1 cellular context compared by ENCODE assay signal in the genomic region with DNA sequence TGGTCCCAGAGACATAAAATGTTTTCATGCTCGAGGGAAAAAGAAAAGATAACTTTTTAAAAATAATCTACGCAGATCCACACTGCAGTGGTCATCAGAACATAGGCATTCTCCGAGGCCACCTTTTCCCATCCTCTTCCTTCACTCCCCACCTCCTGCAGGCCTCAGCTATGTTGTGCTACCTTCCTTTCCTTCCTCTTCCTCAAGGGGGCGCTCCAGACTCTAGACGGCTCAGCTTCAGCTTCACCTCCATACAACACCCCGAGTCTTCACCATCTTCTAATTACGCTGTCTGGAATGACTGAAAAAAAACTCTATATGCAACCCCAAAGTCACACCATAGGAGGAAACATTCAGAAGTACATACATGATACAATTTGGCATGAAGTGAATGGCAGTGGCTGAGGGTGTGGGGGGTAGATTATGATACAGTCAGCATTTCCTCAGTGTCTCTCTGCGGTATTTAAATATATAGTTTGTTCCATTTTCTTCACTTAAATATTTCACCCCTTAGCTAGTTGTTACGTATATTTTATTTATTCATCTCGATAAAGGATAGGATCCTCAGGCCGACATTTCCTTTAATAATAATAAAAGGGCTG.
A peak's percentile ranks its signal among the peaks of the same experiment; 100 is the strongest.
TF ChIP-seq lines count a peak whose summit lies in the region.

No MANE protein-coding gene starts in this region.

TF ChIP-seq in HepG2, 621 proteins besides CTCF, POLR2A, EP300 and RAD21 (continued from another document and continues in another):
- TF ChIP-seq, protein P1, sequence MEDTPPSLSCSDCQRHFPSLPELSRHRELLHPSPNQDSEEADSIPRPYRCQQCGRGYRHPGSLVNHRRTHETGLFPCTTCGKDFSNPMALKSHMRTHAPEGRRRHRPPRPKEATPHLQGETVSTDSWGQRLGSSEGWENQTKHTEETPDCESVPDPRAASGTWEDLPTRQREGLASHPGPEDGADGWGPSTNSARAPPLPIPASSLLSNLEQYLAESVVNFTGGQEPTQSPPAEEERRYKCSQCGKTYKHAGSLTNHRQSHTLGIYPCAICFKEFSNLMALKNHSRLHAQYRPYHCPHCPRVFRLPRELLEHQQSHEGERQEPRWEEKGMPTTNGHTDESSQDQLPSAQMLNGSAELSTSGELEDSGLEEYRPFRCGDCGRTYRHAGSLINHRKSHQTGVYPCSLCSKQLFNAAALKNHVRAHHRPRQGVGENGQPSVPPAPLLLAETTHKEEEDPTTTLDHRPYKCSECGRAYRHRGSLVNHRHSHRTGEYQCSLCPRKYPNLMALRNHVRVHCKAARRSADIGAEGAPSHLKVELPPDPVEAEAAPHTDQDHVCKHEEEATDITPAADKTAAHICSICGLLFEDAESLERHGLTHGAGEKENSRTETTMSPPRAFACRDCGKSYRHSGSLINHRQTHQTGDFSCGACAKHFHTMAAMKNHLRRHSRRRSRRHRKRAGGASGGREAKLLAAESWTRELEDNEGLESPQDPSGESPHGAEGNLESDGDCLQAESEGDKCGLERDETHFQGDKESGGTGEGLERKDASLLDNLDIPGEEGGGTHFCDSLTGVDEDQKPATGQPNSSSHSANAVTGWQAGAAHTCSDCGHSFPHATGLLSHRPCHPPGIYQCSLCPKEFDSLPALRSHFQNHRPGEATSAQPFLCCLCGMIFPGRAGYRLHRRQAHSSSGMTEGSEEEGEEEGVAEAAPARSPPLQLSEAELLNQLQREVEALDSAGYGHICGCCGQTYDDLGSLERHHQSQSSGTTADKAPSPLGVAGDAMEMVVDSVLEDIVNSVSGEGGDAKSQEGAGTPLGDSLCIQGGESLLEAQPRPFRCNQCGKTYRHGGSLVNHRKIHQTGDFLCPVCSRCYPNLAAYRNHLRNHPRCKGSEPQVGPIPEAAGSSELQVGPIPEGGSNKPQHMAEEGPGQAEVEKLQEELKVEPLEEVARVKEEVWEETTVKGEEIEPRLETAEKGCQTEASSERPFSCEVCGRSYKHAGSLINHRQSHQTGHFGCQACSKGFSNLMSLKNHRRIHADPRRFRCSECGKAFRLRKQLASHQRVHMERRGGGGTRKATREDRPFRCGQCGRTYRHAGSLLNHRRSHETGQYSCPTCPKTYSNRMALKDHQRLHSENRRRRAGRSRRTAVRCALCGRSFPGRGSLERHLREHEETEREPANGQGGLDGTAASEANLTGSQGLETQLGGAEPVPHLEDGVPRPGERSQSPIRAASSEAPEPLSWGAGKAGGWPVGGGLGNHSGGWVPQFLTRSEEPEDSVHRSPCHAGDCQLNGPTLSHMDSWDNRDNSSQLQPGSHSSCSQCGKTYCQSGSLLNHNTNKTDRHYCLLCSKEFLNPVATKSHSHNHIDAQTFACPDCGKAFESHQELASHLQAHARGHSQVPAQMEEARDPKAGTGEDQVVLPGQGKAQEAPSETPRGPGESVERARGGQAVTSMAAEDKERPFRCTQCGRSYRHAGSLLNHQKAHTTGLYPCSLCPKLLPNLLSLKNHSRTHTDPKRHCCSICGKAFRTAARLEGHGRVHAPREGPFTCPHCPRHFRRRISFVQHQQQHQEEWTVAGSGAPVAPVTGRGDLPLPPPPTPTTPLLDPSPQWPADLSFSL (CRISPR knock-in tag; IDR thresholded peaks at IDR 0.05): no peak
- TF ChIP-seq, protein P2, sequence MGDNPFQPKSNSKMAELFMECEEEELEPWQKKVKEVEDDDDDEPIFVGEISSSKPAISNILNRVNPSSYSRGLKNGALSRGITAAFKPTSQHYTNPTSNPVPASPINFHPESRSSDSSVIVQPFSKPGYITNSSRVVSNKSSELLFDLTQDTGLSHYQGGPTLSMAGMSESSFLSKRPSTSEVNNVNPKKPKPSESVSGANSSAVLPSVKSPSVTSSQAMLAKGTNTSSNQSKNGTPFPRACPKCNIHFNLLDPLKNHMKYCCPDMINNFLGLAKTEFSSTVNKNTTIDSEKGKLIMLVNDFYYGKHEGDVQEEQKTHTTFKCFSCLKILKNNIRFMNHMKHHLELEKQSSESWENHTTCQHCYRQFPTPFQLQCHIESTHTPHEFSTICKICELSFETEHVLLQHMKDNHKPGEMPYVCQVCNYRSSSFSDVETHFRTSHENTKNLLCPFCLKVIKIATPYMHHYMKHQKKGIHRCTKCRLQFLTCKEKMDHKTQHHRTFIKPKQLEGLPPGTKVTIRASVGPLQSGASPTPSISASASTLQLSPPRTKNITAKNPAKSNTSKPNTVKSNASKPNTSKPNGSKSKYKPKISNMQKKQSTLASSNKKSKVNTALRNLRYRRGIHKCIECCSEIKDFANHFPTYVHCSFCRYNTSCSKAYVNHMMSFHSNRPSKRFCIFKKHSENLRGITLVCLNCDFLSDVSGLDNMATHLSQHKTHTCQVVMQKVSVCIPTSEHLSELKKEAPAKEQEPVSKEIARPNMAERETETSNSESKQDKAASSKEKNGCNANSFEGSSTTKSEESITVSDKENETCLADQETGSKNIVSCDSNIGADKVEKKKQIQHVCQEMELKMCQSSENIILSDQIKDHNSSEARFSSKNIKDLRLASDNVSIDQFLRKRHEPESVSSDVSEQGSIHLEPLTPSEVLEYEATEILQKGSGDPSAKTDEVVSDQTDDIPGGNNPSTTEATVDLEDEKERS (CRISPR knock-in tag; IDR thresholded peaks at IDR 0.05): 0 out of 2 replicates have a peak, but pooled peaks have one; percentile 29
- TF ChIP-seq MBNL3 (CRISPR knock-in tag; conservative IDR thresholded peaks at IDR 0.05) (no peak), PHF21A (CRISPR knock-in tag; IDR thresholded peaks at IDR 0.05) (no peak), ZMYM3 (CRISPR knock-in tag; IDR thresholded peaks at IDR 0.05) (0 out of 2 replicates have a peak, but pooled peaks have one; percentile 19), SOX5 (CRISPR knock-in tag; IDR thresholded peaks at IDR 0.05; ENCODE audit: borderline replicate concordance) (0 out of 2 replicates have a peak, but pooled peaks have one; percentile 26), RXRB (CRISPR knock-in tag; IDR thresholded peaks at IDR 0.05; ENCODE audit: borderline replicate concordance) (0 out of 2 replicates have a peak, but pooled peaks have one; percentile 33), ERF (CRISPR knock-in tag; IDR thresholded peaks at IDR 0.05) (0 out of 2 replicates have a peak, but pooled peaks have one; percentile 25), HMG20A (CRISPR knock-in tag; IDR thresholded peaks at IDR 0.05; ENCODE audit: borderline replicate concordance) (peak; percentile 40; the same call in 1 of the 2 replicates), ELF3 (CRISPR knock-in tag; IDR thresholded peaks at IDR 0.05) (peak; percentile 6; the same call in 1 of the 2 replicates), POGZ (CRISPR knock-in tag; IDR thresholded peaks at IDR 0.05) (peak; percentile 60; the same call in 1 of the 2 replicates), ZNF12 (CRISPR knock-in tag; IDR thresholded peaks at IDR 0.05) (peak; percentile 13; the same call in 1 of the 2 replicates), RFXAP (CRISPR knock-in tag; IDR thresholded peaks at IDR 0.05; ENCODE audit: borderline replicate concordance) (no peak), TEAD3 (CRISPR knock-in tag; optimal IDR thresholded peaks at IDR 0.05; ENCODE audit: borderline replicate concordance) (peak; percentile 74), MBD4 (IDR thresholded peaks at IDR 0.05; ENCODE audit: borderline replicate concordance, low read length) (no peak), ATF7 (IDR thresholded peaks at IDR 0.05) (no peak), ATF7 (CRISPR knock-in tag; IDR thresholded peaks at IDR 0.05) (no peak), STAG1 (CRISPR knock-in tag; IDR thresholded peaks at IDR 0.05) (peak; percentile 88), SALL1 (CRISPR knock-in tag; IDR thresholded peaks at IDR 0.05) (peak; percentile 64)
- TF ChIP-seq, protein P3, sequence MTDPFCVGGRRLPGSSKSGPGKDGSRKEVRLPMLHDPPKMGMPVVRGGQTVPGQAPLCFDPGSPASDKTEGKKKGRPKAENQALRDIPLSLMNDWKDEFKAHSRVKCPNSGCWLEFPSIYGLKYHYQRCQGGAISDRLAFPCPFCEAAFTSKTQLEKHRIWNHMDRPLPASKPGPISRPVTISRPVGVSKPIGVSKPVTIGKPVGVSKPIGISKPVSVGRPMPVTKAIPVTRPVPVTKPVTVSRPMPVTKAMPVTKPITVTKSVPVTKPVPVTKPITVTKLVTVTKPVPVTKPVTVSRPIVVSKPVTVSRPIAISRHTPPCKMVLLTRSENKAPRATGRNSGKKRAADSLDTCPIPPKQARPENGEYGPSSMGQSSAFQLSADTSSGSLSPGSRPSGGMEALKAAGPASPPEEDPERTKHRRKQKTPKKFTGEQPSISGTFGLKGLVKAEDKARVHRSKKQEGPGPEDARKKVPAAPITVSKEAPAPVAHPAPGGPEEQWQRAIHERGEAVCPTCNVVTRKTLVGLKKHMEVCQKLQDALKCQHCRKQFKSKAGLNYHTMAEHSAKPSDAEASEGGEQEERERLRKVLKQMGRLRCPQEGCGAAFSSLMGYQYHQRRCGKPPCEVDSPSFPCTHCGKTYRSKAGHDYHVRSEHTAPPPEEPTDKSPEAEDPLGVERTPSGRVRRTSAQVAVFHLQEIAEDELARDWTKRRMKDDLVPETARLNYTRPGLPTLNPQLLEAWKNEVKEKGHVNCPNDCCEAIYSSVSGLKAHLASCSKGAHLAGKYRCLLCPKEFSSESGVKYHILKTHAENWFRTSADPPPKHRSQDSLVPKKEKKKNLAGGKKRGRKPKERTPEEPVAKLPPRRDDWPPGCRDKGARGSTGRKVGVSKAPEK (CRISPR knock-in tag; IDR thresholded peaks at IDR 0.05; ENCODE audit: borderline replicate concordance): 0 out of 2 replicates have a peak, but pooled peaks have one; percentile 41
- TF ChIP-seq, protein P4, sequence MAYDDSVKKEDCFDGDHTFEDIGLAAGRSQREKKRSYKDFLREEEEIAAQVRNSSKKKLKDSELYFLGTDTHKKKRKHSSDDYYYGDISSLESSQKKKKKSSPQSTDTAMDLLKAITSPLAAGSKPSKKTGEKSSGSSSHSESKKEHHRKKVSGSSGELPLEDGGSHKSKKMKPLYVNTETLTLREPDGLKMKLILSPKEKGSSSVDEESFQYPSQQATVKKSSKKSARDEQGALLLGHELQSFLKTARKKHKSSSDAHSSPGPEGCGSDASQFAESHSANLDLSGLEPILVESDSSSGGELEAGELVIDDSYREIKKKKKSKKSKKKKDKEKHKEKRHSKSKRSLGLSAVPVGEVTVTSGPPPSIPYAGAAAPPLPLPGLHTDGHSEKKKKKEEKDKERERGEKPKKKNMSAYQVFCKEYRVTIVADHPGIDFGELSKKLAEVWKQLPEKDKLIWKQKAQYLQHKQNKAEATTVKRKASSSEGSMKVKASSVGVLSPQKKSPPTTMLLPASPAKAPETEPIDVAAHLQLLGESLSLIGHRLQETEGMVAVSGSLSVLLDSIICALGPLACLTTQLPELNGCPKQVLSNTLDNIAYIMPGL (CRISPR knock-in tag; IDR thresholded peaks at IDR 0.05; ENCODE audit: borderline replicate concordance in 1 of 2, low read depth in 1 of 2): peak in 1 of 2 experiments; percentile 19; a peak in 1 of 4 replicates
- TF ChIP-seq, protein P5, sequence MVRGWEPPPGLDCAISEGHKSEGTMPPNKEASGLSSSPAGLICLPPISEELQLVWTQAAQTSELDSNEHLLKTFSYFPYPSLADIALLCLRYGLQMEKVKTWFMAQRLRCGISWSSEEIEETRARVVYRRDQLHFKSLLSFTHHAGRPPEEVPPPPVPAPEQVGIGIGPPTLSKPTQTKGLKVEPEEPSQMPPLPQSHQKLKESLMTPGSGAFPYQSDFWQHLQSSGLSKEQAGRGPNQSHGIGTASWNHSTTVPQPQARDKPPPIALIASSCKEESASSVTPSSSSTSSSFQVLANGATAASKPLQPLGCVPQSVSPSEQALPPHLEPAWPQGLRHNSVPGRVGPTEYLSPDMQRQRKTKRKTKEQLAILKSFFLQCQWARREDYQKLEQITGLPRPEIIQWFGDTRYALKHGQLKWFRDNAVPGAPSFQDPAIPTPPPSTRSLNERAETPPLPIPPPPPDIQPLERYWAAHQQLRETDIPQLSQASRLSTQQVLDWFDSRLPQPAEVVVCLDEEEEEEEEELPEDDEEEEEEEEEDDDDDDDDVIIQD (CRISPR knock-in tag; IDR thresholded peaks at IDR 0.05; ENCODE audit: low read depth): peak; percentile 72
- TF ChIP-seq, protein P6, sequence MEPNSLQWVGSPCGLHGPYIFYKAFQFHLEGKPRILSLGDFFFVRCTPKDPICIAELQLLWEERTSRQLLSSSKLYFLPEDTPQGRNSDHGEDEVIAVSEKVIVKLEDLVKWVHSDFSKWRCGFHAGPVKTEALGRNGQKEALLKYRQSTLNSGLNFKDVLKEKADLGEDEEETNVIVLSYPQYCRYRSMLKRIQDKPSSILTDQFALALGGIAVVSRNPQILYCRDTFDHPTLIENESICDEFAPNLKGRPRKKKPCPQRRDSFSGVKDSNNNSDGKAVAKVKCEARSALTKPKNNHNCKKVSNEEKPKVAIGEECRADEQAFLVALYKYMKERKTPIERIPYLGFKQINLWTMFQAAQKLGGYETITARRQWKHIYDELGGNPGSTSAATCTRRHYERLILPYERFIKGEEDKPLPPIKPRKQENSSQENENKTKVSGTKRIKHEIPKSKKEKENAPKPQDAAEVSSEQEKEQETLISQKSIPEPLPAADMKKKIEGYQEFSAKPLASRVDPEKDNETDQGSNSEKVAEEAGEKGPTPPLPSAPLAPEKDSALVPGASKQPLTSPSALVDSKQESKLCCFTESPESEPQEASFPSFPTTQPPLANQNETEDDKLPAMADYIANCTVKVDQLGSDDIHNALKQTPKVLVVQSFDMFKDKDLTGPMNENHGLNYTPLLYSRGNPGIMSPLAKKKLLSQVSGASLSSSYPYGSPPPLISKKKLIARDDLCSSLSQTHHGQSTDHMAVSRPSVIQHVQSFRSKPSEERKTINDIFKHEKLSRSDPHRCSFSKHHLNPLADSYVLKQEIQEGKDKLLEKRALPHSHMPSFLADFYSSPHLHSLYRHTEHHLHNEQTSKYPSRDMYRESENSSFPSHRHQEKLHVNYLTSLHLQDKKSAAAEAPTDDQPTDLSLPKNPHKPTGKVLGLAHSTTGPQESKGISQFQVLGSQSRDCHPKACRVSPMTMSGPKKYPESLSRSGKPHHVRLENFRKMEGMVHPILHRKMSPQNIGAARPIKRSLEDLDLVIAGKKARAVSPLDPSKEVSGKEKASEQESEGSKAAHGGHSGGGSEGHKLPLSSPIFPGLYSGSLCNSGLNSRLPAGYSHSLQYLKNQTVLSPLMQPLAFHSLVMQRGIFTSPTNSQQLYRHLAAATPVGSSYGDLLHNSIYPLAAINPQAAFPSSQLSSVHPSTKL (CRISPR knock-in tag; IDR thresholded peaks at IDR 0.05): peak; percentile 54; the same call in 1 of the 2 replicates
- TF ChIP-seq, protein P7, sequence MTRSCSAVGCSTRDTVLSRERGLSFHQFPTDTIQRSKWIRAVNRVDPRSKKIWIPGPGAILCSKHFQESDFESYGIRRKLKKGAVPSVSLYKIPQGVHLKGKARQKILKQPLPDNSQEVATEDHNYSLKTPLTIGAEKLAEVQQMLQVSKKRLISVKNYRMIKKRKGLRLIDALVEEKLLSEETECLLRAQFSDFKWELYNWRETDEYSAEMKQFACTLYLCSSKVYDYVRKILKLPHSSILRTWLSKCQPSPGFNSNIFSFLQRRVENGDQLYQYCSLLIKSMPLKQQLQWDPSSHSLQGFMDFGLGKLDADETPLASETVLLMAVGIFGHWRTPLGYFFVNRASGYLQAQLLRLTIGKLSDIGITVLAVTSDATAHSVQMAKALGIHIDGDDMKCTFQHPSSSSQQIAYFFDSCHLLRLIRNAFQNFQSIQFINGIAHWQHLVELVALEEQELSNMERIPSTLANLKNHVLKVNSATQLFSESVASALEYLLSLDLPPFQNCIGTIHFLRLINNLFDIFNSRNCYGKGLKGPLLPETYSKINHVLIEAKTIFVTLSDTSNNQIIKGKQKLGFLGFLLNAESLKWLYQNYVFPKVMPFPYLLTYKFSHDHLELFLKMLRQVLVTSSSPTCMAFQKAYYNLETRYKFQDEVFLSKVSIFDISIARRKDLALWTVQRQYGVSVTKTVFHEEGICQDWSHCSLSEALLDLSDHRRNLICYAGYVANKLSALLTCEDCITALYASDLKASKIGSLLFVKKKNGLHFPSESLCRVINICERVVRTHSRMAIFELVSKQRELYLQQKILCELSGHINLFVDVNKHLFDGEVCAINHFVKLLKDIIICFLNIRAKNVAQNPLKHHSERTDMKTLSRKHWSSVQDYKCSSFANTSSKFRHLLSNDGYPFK (CRISPR knock-in tag; IDR thresholded peaks at IDR 0.05; ENCODE audit: borderline replicate concordance): no peak
- TF ChIP-seq, protein P8, sequence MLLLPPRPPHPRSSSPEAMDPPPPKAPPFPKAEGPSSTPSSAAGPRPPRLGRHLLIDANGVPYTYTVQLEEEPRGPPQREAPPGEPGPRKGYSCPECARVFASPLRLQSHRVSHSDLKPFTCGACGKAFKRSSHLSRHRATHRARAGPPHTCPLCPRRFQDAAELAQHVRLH (CRISPR knock-in tag; IDR thresholded peaks at IDR 0.05; ENCODE audit: borderline replicate concordance, low read depth): peak; percentile 71; the same call in 1 of the 2 replicates
